8 cellular contexts compared by ENCODE assay signal in the genomic region with DNA sequence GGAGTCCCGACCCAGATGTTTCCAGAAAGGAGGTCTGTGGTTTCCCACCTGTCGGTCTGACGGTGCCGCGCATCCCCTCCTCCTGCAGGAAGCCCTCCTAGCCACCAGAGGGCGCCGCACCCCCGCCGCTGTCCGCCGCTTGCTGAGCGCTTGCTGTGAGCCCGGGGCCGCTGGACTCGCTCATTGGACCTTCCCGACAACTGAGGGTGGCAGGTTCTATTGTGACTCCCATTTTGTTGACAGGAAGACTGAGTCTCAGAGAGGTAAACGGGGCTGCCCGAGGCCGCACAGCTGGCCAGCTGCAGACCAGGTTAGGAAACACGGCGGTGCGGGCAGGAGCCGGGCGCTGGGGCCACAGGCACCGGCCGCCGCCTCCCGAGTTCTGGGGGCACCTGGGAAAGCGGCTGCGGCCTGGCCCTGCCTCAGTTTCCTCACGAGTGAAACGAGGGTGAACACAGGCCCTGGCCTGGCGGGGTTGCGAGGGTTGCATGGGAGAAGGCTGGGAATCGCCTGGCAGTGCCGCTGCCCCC.
DNase-seq lines count a peak whose midpoint lies in the region; ATAC-seq, FAIRE-seq and TF ChIP-seq lines count a peak whose summit lies in the region.

No MANE protein-coding gene starts in this region.

- H3K36me3 Mint-ChIP-seq in endodermal cell (ENCODE audit: low read depth), result no peaks in the 10 kb centered on the region
- H3K36me3 Mint-ChIP-seq in natural killer cell treated with Interleukin-12 subunit alpha and Interleukin-12 subunit beta and Interleukin-15 and Interleukin-18, amount 100 ng/mL, for 72 hours, result no peaks in the 10 kb centered on the region
- no peaks in the 10 kb centered on the region for H3K36me3 Mint-ChIP-seq in stimulated activated naive CD8-positive, alpha-beta T cell treated with anti-CD3 and anti-CD28 coated beads, Interleukin-15, Interleukin-2, amounts not matched to agents 100 ng/mL and 50 ng/mL, for 24 hours (ENCODE audit: low read depth)

- H3K27ac Mint-ChIP-seq in endodermal cell, result no peak overlapping the region
- no peak overlapping the region for H3K27ac Mint-ChIP-seq in natural killer cell treated with Interleukin-12 subunit alpha and Interleukin-12 subunit beta and Interleukin-15 and Interleukin-18, amount 100 ng/mL, for 72 hours
- no peak overlapping the region for H3K27ac Mint-ChIP-seq in stimulated activated naive CD8-positive, alpha-beta T cell treated with anti-CD3 and anti-CD28 coated beads, Interleukin-15, Interleukin-2, amounts not matched to agents 100 ng/mL and 50 ng/mL, for 24 hours

- ATAC-seq in natural killer cell treated with Interleukin-12 subunit alpha and Interleukin-12 subunit beta and Interleukin-15 and Interleukin-18, amount 100 ng/mL, for 72 hours, result peak; percentile 67 to 69
- no peak for ATAC-seq in GM18502 (IDR thresholded peaks at IDR 0.05; ENCODE audit: poor library complexity, unreplicated experiment)

- no peaks in the 10 kb centered on the region for H3K27me3 Mint-ChIP-seq in endodermal cell (ENCODE audit: insufficient read depth)
- H3K27me3 Mint-ChIP-seq in natural killer cell treated with Interleukin-12 subunit alpha and Interleukin-12 subunit beta and Interleukin-15 and Interleukin-18, amount 100 ng/mL, for 72 hours, result peaks cover 0 to 6% of the 10 kb centered on the region in 2 donors
- no peaks in the 10 kb centered on the region for H3K27me3 Mint-ChIP-seq in stimulated activated naive CD8-positive, alpha-beta T cell treated with anti-CD3 and anti-CD28 coated beads, Interleukin-15, Interleukin-2, amounts not matched to agents 100 ng/mL and 50 ng/mL, for 24 hours

- WGBS in endodermal cell (ENCODE audit: insufficient coverage in 1 of 2, insufficient read length in 1 of 2), 2 experiments, result 51% methylated on average over 18 to 36 of the region's 36 CpGs

- DNase-seq in D721Med (ENCODE audit: insufficient read length, low spot score) (peak; percentile 36), NB4 (ENCODE audit: low read depth) (peak; percentile 69), endodermal cell (peak; percentile 94), NCI-H345 (lab: John Stamatoyannopoulos, UW) (no peak)
- DNase-seq in activated CD8-positive, alpha-beta memory T cell treated with anti-CD3 and anti-CD28 coated beads for 1 hour (ENCODE audit: extremely low read depth in 1 of 2, low read depth in 1 of 2), result peak; percentile 40 to 66
- peak; percentile 78 for DNase-seq in natural killer cell treated with Interleukin-12 subunit alpha and Interleukin-12 subunit beta and Interleukin-15 and Interleukin-18, amount 100 ng/mL, for 72 hours (ENCODE audit: low spot score)

- peaks cover 5% of the 10 kb centered on the region for H3K9me3 Mint-ChIP-seq in endodermal cell
- H3K9me3 Mint-ChIP-seq in natural killer cell treated with Interleukin-12 subunit alpha and Interleukin-12 subunit beta and Interleukin-15 and Interleukin-18, amount 100 ng/mL, for 72 hours, result no peaks in the 10 kb centered on the region
- no peaks in the 10 kb centered on the region for H3K9me3 Mint-ChIP-seq in stimulated activated naive CD8-positive, alpha-beta T cell treated with anti-CD3 and anti-CD28 coated beads, Interleukin-15, Interleukin-2, amounts not matched to agents 100 ng/mL and 50 ng/mL, for 24 hours

- TF ChIP-seq CTCF in D721Med (IDR thresholded peaks at IDR 0.05; ENCODE audit: insufficient read depth, missing control alignments) (peak; percentile 26), NB4 (IDR thresholded peaks at IDR 0.05; ENCODE audit: low read depth, low read length) (peak; percentile 85), endodermal cell (conservative IDR thresholded peaks at IDR 0.05) (peak; percentile 99)

- no peaks in the 10 kb centered on the region for H3K36me3 ChIP-seq in endodermal cell (ENCODE audit: control insufficient read depth, insufficient read depth, low read length)

- H3K4me3 Mint-ChIP-seq in endodermal cell, result peak overlapping the region; percentile 19
- H3K4me3 Mint-ChIP-seq in natural killer cell treated with Interleukin-12 subunit alpha and Interleukin-12 subunit beta and Interleukin-15 and Interleukin-18, amount 100 ng/mL, for 72 hours, result no peak overlapping the region
- H3K4me3 Mint-ChIP-seq in stimulated activated naive CD8-positive, alpha-beta T cell treated with anti-CD3 and anti-CD28 coated beads, Interleukin-15, Interleukin-2, amounts not matched to agents 100 ng/mL and 50 ng/mL, for 24 hours, result peak overlapping the region; percentile 55

- H3K4me3 ChIP-seq in NB4 (ENCODE audit: low read depth, low read length) (no peak overlapping the region), endodermal cell (ENCODE audit: low read length) (peak overlapping the region; percentile 72)

- TF ChIP-seq POLR2A in NB4 (IDR thresholded peaks at IDR 0.05; ENCODE audit: extremely low read depth, insufficient read length), result no peak

- H3K27me3 ChIP-seq in endodermal cell (ENCODE audit: control insufficient read depth, insufficient read depth, low read length, poor library complexity, severe bottlenecking), result no peaks in the 10 kb centered on the region

- FAIRE-seq in D721Med (lab: Jason Lieb, UNC), result no peak

- no peak overlapping the region for H3K9ac ChIP-seq in endodermal cell (ENCODE audit: extremely low read depth, low read length, poor library complexity, severe bottlenecking)

- H3K27ac ChIP-seq in endodermal cell (ENCODE audit: low read depth, low read length), result no peak overlapping the region

- H3K9me3 ChIP-seq in endodermal cell (ENCODE audit: control insufficient read depth, low read length), result no peaks in the 10 kb centered on the region

- peaks cover 40% of the 10 kb centered on the region for H3K4me1 Mint-ChIP-seq in endodermal cell
- peaks cover 9 to 10% of the 10 kb centered on the region in 2 donors for H3K4me1 Mint-ChIP-seq in natural killer cell treated with Interleukin-12 subunit alpha and Interleukin-12 subunit beta and Interleukin-15 and Interleukin-18, amount 100 ng/mL, for 72 hours (ENCODE audit: low read depth in 2 of 2)
- H3K4me1 Mint-ChIP-seq in stimulated activated naive CD8-positive, alpha-beta T cell treated with anti-CD3 and anti-CD28 coated beads, Interleukin-15, Interleukin-2, amounts not matched to agents 100 ng/mL and 50 ng/mL, for 24 hours (ENCODE audit: low read depth), result peaks cover 47% of the 10 kb centered on the region

- peaks cover 25% of the 10 kb centered on the region for H3K4me1 ChIP-seq in endodermal cell (ENCODE audit: control insufficient read depth, insufficient read depth, low read length)

Comparison
In these comparisons a context has a peak if more than half of its experiments do, and no peak if none do; other contexts are left out.
1. CTCF ChIP-seq: peak in every context shown above with its lines; median percentile 99 in endodermal cell; 85 in NB4; 26 in D721Med.